ENCODE assay signal across 34 cellular contexts in genomic region chr12:114882083-114882482, GRCh38.
"Had no signal": no experiment of that assay in that cellular context is flagged by ENCODE, and none has a peak within 500 bp of the region (broad histone marks: within the 10 kb centered on the region; RNA-seq: fewer than 3 reads in every experiment).

No MANE protein-coding gene starts in this region.

- H3K36me3 ChIP-seq: MG63 had no signal

- H3K27me3 ChIP-seq: MG63 had no signal

- H3K9me3 ChIP-seq: MG63 had no signal

- H3K4me3 ChIP-seq: MG63 had no signal

- DNase-seq: Karpas-422, Kasumi-1, MM.1S, MV-4-11, NCI-H1048, NCI-H1092, NCI-H1092 treated with DMSO at 0.1 percent for 48 hours, NCI-H1105, NCI-H1105 treated with DMSO at 0.1 percent for 48 hours, NCI-H1417, NCI-H1417 treated with DMSO at 0.1 percent for 48 hours, NCI-H1436, NCI-H1436 treated with DMSO at 0.1 percent for 48 hours, NCI-H146, NCI-H1694, NCI-H1694 treated with DMSO at 0.1 percent for 48 hours, NCI-H187, NCI-H187 treated with DMSO at 0.1 percent for 48 hours, NCI-H1930, NCI-H2029, NCI-H2029 treated with DMSO at 0.1 percent for 48 hours, NCI-H2081, NCI-H2081 treated with DMSO at 0.1 percent for 48 hours, NCI-H2107, NCI-H2171, NCI-H2171 treated with DMSO at 0.1 percent for 48 hours, NCI-H2227 treated with DMSO at 0.1 percent for 48 hours, NCI-H345, NCI-H446, NCI-H446 treated with DMSO at 0.1 percent for 48 hours, NCI-H510A, NCI-H510A treated with DMSO at 0.1 percent for 48 hours, NCI-H524 had no signal
